3 cellular contexts compared by ENCODE assay signal in genomic region chr1:60705026-60705425, GRCh38.
"Had no signal": no experiment of that assay in that cellular context is flagged by ENCODE, and none has a peak within 500 bp of the region (broad histone marks: within the 10 kb centered on the region; RNA-seq: fewer than 3 reads in every experiment).

No MANE protein-coding gene starts in this region.

- H3K4me3 ChIP-seq: GM12878 had no signal

- DNase-seq: GDM1, GF-D8 had no signal

- ATAC-seq: GM12878 had no signal
